In the genomic region with DNA sequence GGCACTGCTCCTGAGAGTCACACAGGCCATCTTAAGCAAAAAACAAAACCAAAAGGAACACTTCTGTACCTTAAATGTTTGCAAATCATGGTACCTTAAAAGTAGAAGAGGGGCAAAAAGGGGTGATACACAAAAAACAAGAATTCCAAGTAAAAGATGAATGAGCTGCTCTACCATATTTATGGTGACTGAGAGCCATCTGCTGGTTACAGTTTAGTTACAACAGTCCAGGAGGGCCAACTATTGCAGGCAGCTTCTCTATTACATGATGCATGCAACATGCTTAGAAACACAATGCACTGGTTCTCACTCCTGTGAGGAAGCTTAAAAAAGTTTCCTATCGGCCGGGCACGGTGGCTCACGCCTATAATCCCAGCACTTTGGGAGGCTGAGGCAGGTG, we compare ENCODE assay signal across 8 cellular contexts. TPM values are rescaled to one million over a fixed set of nuclear protein-coding genes. Genes with fewer than 3 reads are reported as not detected.
DNase-seq lines count a peak whose midpoint lies in the region; ATAC-seq and TF ChIP-seq lines count a peak whose summit lies in the region.

No MANE protein-coding gene starts in this region.

- H3K27me3 ChIP-seq in SJSA1 (replicated peaks), result no peaks in the 10 kb centered on the region

- no peak for ATAC-seq in GM21515 (IDR thresholded peaks at IDR 0.05; ENCODE audit: unreplicated experiment)

- peaks cover 18% of the 10 kb centered on the region for H3K4me1 Mint-ChIP-seq in progenitor cell of endocrine pancreas (ENCODE audit: low read depth)

- DNase-seq in DMS114 treated with DMSO at 0.1 percent for 48 hours (lab: John Stamatoyannopoulos, UW; ENCODE audit: unreplicated experiment), result peak; percentile 36
- peak; percentile 31 for DNase-seq in HFF-Myc (ENCODE audit: extremely low read depth, low read depth)
- peak; percentile 53 to 62 for DNase-seq in SJSA1 (ENCODE audit: low read depth in 1 of 2, low spot score in 2 of 2)
- DNase-seq in fibroblast of the conjunctiva (ENCODE audit: low read depth), result peak; percentile 55
- DNase-seq in progenitor cell of endocrine pancreas (ENCODE audit: low spot score, unreplicated experiment), result no peak
- DNase-seq in GOT3 (lab: John Stamatoyannopoulos, UW), result no peak
- no peak for DNase-seq in activated CD8-positive, alpha-beta memory T cell treated with anti-CD3 and anti-CD28 coated beads, Interleukin-2, amount 50 U/mL, for 48 hours

- H3K4me1 ChIP-seq in SJSA1 (replicated peaks), result peaks cover 74% of the 10 kb centered on the region

- H3K9me3 ChIP-seq in SJSA1 (replicated peaks), result peaks cover 3% of the 10 kb centered on the region; the same call in 1 of the 2 replicates

- H3K4me3 ChIP-seq in HFF-Myc (replicated peaks; ENCODE audit: low read depth, low read length), result no peak overlapping the region
- H3K4me3 ChIP-seq in SJSA1, result no peak overlapping the region

- no peak overlapping the region for H3K4me3 Mint-ChIP-seq in progenitor cell of endocrine pancreas (ENCODE audit: low read depth)

- H3K27ac Mint-ChIP-seq in progenitor cell of endocrine pancreas, result no peak overlapping the region

- H3K36me3 ChIP-seq in SJSA1, result no peaks in the 10 kb centered on the region

- TF ChIP-seq CTCF in HFF-Myc (IDR thresholded peaks at IDR 0.05; ENCODE audit: low read depth, low read length, missing control alignments) (peak; percentile 41), progenitor cell of endocrine pancreas (IDR thresholded peaks at IDR 0.05; ENCODE audit: unreplicated experiment) (peak; percentile 68)

- no peaks in the 10 kb centered on the region for H3K9me3 Mint-ChIP-seq in progenitor cell of endocrine pancreas (ENCODE audit: low read depth)

- peaks cover 3% of the 10 kb centered on the region for H3K36me3 Mint-ChIP-seq in progenitor cell of endocrine pancreas (ENCODE audit: insufficient read depth)

- H3K27ac ChIP-seq in SJSA1, result no peak overlapping the region

- H3K27me3 Mint-ChIP-seq in progenitor cell of endocrine pancreas, result no peaks in the 10 kb centered on the region

RNA-seq across cellular contexts. Expression of a gene that starts 53.5 kb away (rescaled TPM):
- 89.0 and 109 TPM in 2 replicates for total RNA-seq in SJSA1 (2014; rRNA removed; shearing (Covaris generic))
- 63.4 and 67.1 TPM in 2 replicates for total RNA-seq in progenitor cell of endocrine pancreas

RNA-seq across cellular contexts. Expression of a gene that starts 54.4 kb away (rescaled TPM):
- total RNA-seq in SJSA1 (2014; rRNA removed; shearing (Covaris generic)), result not detected in 2 replicates
- 0.19 TPM in 1 of 2 replicates, not detected in the other for total RNA-seq in progenitor cell of endocrine pancreas

Comparison
In these comparisons a context has a peak if more than half of its experiments do, and no peak if none do; other contexts are left out.
1. DNase-seq: peak in DMS114 treated with DMSO at 0.1 percent for 48 hours (single experiment), HFF-Myc (single experiment), SJSA1 (2 of 2) and fibroblast of the conjunctiva (single experiment); none in progenitor cell of endocrine pancreas (single experiment), GOT3 (single experiment) and activated CD8-positive, alpha-beta memory T cell treated with anti-CD3 and anti-CD28 coated beads, Interleukin-2, amount 50 U/mL, for 48 hours (single experiment).